26 cellular contexts compared by ENCODE assay signal in genomic region chr7:66036382-66036781, GRCh38. TPM values are rescaled to one million over a fixed set of nuclear protein-coding genes. Genes with fewer than 3 reads are reported as not detected.
DNase-seq lines count a peak whose midpoint lies in the region; ATAC-seq, FAIRE-seq and TF ChIP-seq lines count a peak whose summit lies in the region.
"Had no signal": no experiment of that assay in that cellular context is flagged by ENCODE, and none has a peak within 500 bp of the region (broad histone marks: within the 10 kb centered on the region; RNA-seq: fewer than 3 reads in every experiment).

No MANE protein-coding gene starts in this region.

- H3K36me3 ChIP-seq in liver (ENCODE audit: control insufficient read depth in 4 of 4, insufficient read depth in 3 of 4, low read depth in 1 of 4, low read length in 3 of 4) (no peaks in the 10 kb centered on the region), spleen (no peaks in the 10 kb centered on the region), right atrium auricular region (no peaks in the 10 kb centered on the region)
- H3K36me3 ChIP-seq: BE2C; BLaER1 treated with 17β-estradiol and CSF1 and Interleukin-3, amounts not matched to agents 10 nM and 100 nM had no signal

- peak overlapping the region in 1 of 7 donors; percentile 38 for H3K27ac Mint-ChIP-seq in CD14-positive monocyte
- H3K27ac Mint-ChIP-seq: CD4-positive, alpha-beta memory T cell had no signal

- H3K36me3 Mint-ChIP-seq in CD14-positive monocyte: no peaks in the 10 kb centered on the region
- H3K36me3 Mint-ChIP-seq: CD4-positive, alpha-beta memory T cell had no signal

- 38% methylated on average over 3 of the region's 3 CpGs for WGBS in A549 (ENCODE audit: missing lambda C conversion rate)
- 30% methylated on average over 3 of the region's 3 CpGs for WGBS in liver
- WGBS in spleen, 5 donors: 69 to 89% (median 77%) methylated on average over 3 of the region's 3 CpGs

- TF ChIP-seq RAD21 in A549 (conservative IDR thresholded peaks at IDR 0.05 in 1 of 2, IDR thresholded peaks at IDR 0.05 in 1 of 2) (no peak), liver (IDR thresholded peaks at IDR 0.05) (no peak)

- POLR2A ChIA-PET in A549 (lab: Yijun Ruan, JAX): no interaction called here

- peak overlapping the region in 1 of 2 donors; percentile 2 for H3K9ac ChIP-seq in liver (ENCODE audit: low read depth in 1 of 2, low read length in 2 of 2)
- H3K9ac ChIP-seq: BLaER1 treated with 17β-estradiol and CSF1 and Interleukin-3, amounts not matched to agents 10 nM and 100 nM; GM23248 had no signal

- no peak for TF ChIP-seq EP300 in A549 (IDR thresholded peaks at IDR 0.05)

- no peak for TF ChIP-seq CTCF in A549 (IDR thresholded peaks at IDR 0.05)
- TF ChIP-seq CTCF in liver (IDR thresholded peaks at IDR 0.05; ENCODE audit: low read depth, low read length, missing input control): no peak
- TF ChIP-seq CTCF in spleen (IDR thresholded peaks at IDR 0.05 in 8 of 11, conservative IDR thresholded peaks at IDR 0.05 in 3 of 11): no peak
- no peak for TF ChIP-seq CTCF in CD14-positive monocyte (IDR thresholded peaks at IDR 0.05)
- no peak for TF ChIP-seq CTCF in right atrium auricular region (IDR thresholded peaks at IDR 0.05)

- H3K4me2 ChIP-seq in A549: no peak overlapping the region
- H3K4me2 ChIP-seq: BLaER1 treated with 17β-estradiol and CSF1 and Interleukin-3, amounts not matched to agents 10 nM and 100 nM had no signal

- H3K4me3 Mint-ChIP-seq in CD14-positive monocyte: no peak overlapping the region
- H3K4me3 Mint-ChIP-seq: CD4-positive, alpha-beta memory T cell had no signal

- no peak for TF ChIP-seq POLR2A in A549 (IDR thresholded peaks at IDR 0.05; ENCODE audit: low read length)
- TF ChIP-seq POLR2A in spleen (IDR thresholded peaks at IDR 0.05): no peak

- H3K4me1 ChIP-seq in A549 (0 out of 3 replicates have a peak, but pooled peaks cover 5% of the 10 kb centered on the region), liver (ENCODE audit: control insufficient read depth in 4 of 4, insufficient read depth in 4 of 4, low read length in 3 of 4) (peaks cover 9 to 47% (median 17%) of the 10 kb centered on the region in 4 donors), spleen (peaks cover 0 to 14% (median 0%) of the 10 kb centered on the region in 6 donors), right atrium auricular region (no peaks in the 10 kb centered on the region)

- ATAC-seq in A549: no peak
- peak; percentile 9 for ATAC-seq in left lobe of liver
- ATAC-seq in HG02678 (IDR thresholded peaks at IDR 0.05; ENCODE audit: unreplicated experiment): no peak
- ATAC-seq in HG02571 (IDR thresholded peaks at IDR 0.05; ENCODE audit: unreplicated experiment): no peak

- no peak for FAIRE-seq in A549 (lab: Jason Lieb, UNC)
- FAIRE-seq: A204.1, G401.6, GM12892, GM19239, H1 had no signal

- CTCF ChIA-PET in A549 (lab: Yijun Ruan, JAX): interaction anchor here (1.0 kb wide), 1 partner anchor 13 kb away, joined by 3 read pairs; no protein-coding TSS in a partner anchor

- H3K27ac ChIP-seq in A549 (no peak overlapping the region), liver (ENCODE audit: low read depth in 1 of 2, low read length in 2 of 2) (peak overlapping the region; percentile 67 to 86), spleen (no peak overlapping the region), right atrium auricular region (no peak overlapping the region)
- H3K27ac ChIP-seq: 22Rv1; BLaER1 treated with 17β-estradiol and CSF1 and Interleukin-3, amounts not matched to agents 10 nM and 100 nM; GM23248 had no signal

- no peaks in the 10 kb centered on the region for H3K9me3 Mint-ChIP-seq in CD14-positive monocyte
- H3K9me3 Mint-ChIP-seq: CD4-positive, alpha-beta memory T cell had no signal

- intact Hi-C loops in spleen (cut with DNase I; ENCODE audit: low total_unique reads): no loop called here
- intact Hi-C loops in CD14-positive monocyte (cut with micrococcal nuclease): no loop called here

- H3K27me3 Mint-ChIP-seq in CD14-positive monocyte (ENCODE audit: low read depth in 3 of 3): peaks cover 0 to 5% (median 4%) of the 10 kb centered on the region in 3 donors

- no peaks in the 10 kb centered on the region for H3K4me1 Mint-ChIP-seq in CD14-positive monocyte
- H3K4me1 Mint-ChIP-seq: CD4-positive, alpha-beta memory T cell had no signal

- H3K27me3 ChIP-seq in liver (ENCODE audit: control insufficient read depth in 4 of 4, insufficient read depth in 4 of 4, low read length in 3 of 4) (no peaks in the 10 kb centered on the region), spleen (replicated peaks in 1 of 7) (no peaks in the 10 kb centered on the region), right atrium auricular region (no peaks in the 10 kb centered on the region)
- H3K27me3 ChIP-seq: BE2C; BLaER1 treated with 17β-estradiol and CSF1 and Interleukin-3, amounts not matched to agents 10 nM and 100 nM had no signal

- H3K9me3 ChIP-seq in A549 (no peaks in the 10 kb centered on the region), liver (ENCODE audit: control insufficient read depth in 4 of 4, low read length in 3 of 4) (no peaks in the 10 kb centered on the region), spleen (no peaks in the 10 kb centered on the region), right atrium auricular region (no peaks in the 10 kb centered on the region)
- H3K9me3 ChIP-seq: BE2C; BLaER1 treated with 17β-estradiol and CSF1 and Interleukin-3, amounts not matched to agents 10 nM and 100 nM had no signal

- DNase-seq in A549 (ENCODE audit: low read depth in 1 of 2, low spot score in 1 of 2) (no peak), left lobe of liver (ENCODE audit: low spot score) (no peak), spleen (peak; percentile 21), CD14-positive monocyte (ENCODE audit: low spot score) (no peak), right atrium auricular region (ENCODE audit: low spot score) (no peak)
- DNase-seq: ACHN; AML-193; BE2C; Calu3; CD4-positive, alpha-beta memory T cell; COR-L47; DMS153; DND-41; GM23248; H7; HCEC 1CT had no signal

- H3K4me3 ChIP-seq in A549 (no peak overlapping the region), liver (ENCODE audit: low read depth in 1 of 3, low read length in 3 of 3) (no peak overlapping the region), spleen (no peak overlapping the region), right atrium auricular region (no peak overlapping the region)
- H3K4me3 ChIP-seq: BLaER1 treated with 17β-estradiol and CSF1 and Interleukin-3, amounts not matched to agents 10 nM and 100 nM; GM23248 had no signal

TF ChIP-seq in A549, 52 proteins besides CTCF, POLR2A, EP300 and RAD21:
- TF ChIP-seq MAFK (IDR thresholded peaks at IDR 0.05; ENCODE audit: partially characterized antibody): peak; percentile 85
- no peak for TF ChIP-seq FOSL2 (IDR thresholded peaks at IDR 0.05)
- no peak for TF ChIP-seq FOSL2 (CRISPR knock-in tag; IDR thresholded peaks at IDR 0.05)

TF ChIP-seq in liver, 16 proteins besides CTCF, POLR2A, EP300 and RAD21 (continues in another document):
- no peak for TF ChIP-seq NR2F2 (IDR thresholded peaks at IDR 0.05)
- no peak for TF ChIP-seq EGR1 (IDR thresholded peaks at IDR 0.05; ENCODE audit: low read depth in 2 of 2)
- no peak for TF ChIP-seq SP1 (IDR thresholded peaks at IDR 0.05)
- TF ChIP-seq TAF1 (conservative IDR thresholded peaks at IDR 0.05): no peak
- TF ChIP-seq RXRA (IDR thresholded peaks at IDR 0.05): no peak
- TF ChIP-seq HNF4G (IDR thresholded peaks at IDR 0.05): no peak
- TF ChIP-seq ATF3 (IDR thresholded peaks at IDR 0.05): no peak
- no peak for TF ChIP-seq FOXA2 (IDR thresholded peaks at IDR 0.05)
- no peak for TF ChIP-seq FOXA1 (IDR thresholded peaks at IDR 0.05)
- TF ChIP-seq, protein P1, sequence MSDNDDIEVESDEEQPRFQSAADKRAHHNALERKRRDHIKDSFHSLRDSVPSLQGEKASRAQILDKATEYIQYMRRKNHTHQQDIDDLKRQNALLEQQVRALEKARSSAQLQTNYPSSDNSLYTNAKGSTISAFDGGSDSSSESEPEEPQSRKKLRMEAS (IDR thresholded peaks at IDR 0.05): no peak

RNA-seq across cellular contexts. Expression of gene ASL, which starts 39.2 kb away (rescaled TPM):
- polyA plus RNA-seq in A549 (2011; rRNA removed) (19.6 and 20.2 TPM in 2 replicates), A549 (2017; fragmentation: RNase III; extraction: RNeasy Plus Mini Kit Qiagen cat#74134 plus additional on column Dnase treatment) (21.1 to 26.5 TPM (median 23.4 TPM) in 3 replicates), liver (100 to 1,000 TPM; 234 to 270 TPM), spleen (10 to 100 TPM; 24.6 to 56.4 (median 51.2) TPM), CD14-positive monocyte (10 to 100 TPM; 29.7 to 35.9 TPM)
- 25.3 and 31.8 TPM in 2 replicates for polyA plus RNA-seq in A549 (2012; cell fraction: cytosol; rRNA removed)
- polyA plus RNA-seq in A549 (2012; cell fraction: nucleus; rRNA removed): 62.7 and 71.5 TPM in 2 replicates
- 21.6 and 22.2 TPM in 2 replicates for polyA minus RNA-seq in A549 (2011; rRNA and poly(A)+ RNA removed)
- total RNA-seq in left lobe of liver (386 TPM), liver (100 to 1,000 TPM in 1 of 2 donors, 10 to 100 TPM in 1; 60.3 to 272 TPM), spleen (10 to 100 TPM; 30.9 to 45.1 (median 39.3) TPM), right atrium auricular region (10 to 100 TPM in 1 of 2 donors, 1 to 10 TPM in 1; 9.2 to 13.0 TPM)

RNA-seq across cellular contexts. Expression of gene GUSB, which starts 54.4 kb away (rescaled TPM):
- polyA plus RNA-seq in A549 (2011; rRNA removed): 32.3 and 38.5 TPM in 2 replicates
- 45.4 and 48.7 TPM in 2 replicates for polyA plus RNA-seq in A549 (2012; cell fraction: cytosol; rRNA removed)
- polyA plus RNA-seq in A549 (2012; cell fraction: nucleus; rRNA removed): 163 and 173 TPM in 2 replicates
- polyA plus RNA-seq in A549 (2017; fragmentation: RNase III; extraction: RNeasy Plus Mini Kit Qiagen cat#74134 plus additional on column Dnase treatment): 28.6 to 32.3 TPM (median 32.1 TPM) in 3 replicates
- 47.5 and 57.5 TPM in 2 replicates for polyA minus RNA-seq in A549 (2011; rRNA and poly(A)+ RNA removed)
- total RNA-seq in left lobe of liver: 64.2 TPM
- total RNA-seq in liver: 10 to 100 TPM; 45.2 to 45.7 TPM
- 10 to 100 TPM; 60.4 to 94.7 TPM for polyA plus RNA-seq in liver
- total RNA-seq in spleen: 10 to 100 TPM; 46.1 to 93.0 (median 62.8) TPM
- 10 to 100 TPM; 41.4 to 79.4 (median 60.8) TPM for polyA plus RNA-seq in spleen
- polyA plus RNA-seq in CD14-positive monocyte: 100 to 1,000 TPM; 113 to 115 TPM
- total RNA-seq in right atrium auricular region: 10 to 100 TPM in 1 of 2 donors, 1 to 10 TPM in 1; 9.1 to 13.0 TPM

Comparison
In these comparisons a context has a peak if more than half of its experiments do, and no peak if none do; other contexts are left out.
1. H3K27ac ChIP-seq: peak in liver (2 of 2); none in A549 (0 of 2), spleen (0 of 8) and right atrium auricular region (0 of 2).